8 cellular contexts compared by ENCODE assay signal in genomic region chr11:124876818-124877630, GRCh38. TPM values are rescaled to one million over a fixed set of nuclear protein-coding genes. Genes with fewer than 3 reads are reported as not detected.
A peak's percentile ranks its signal among the peaks of the same experiment; 100 is the strongest.
DNase-seq lines count a peak whose midpoint lies in the region; ATAC-seq and TF ChIP-seq lines count a peak whose summit lies in the region.

No MANE protein-coding gene starts in this region.

- peaks cover 8% of the 10 kb centered on the region for H3K4me1 Mint-ChIP-seq in nephron

- peaks cover 49% of the 10 kb centered on the region for H3K27me3 Mint-ChIP-seq in nephron (ENCODE audit: low read depth)

- H3K36me3 ChIP-seq in BE2C (no peaks in the 10 kb centered on the region), ectodermal cell (ENCODE audit: control insufficient read depth, insufficient read depth, low read length) (no peaks in the 10 kb centered on the region)

- peak overlapping the region; percentile 87 for H3K27ac ChIP-seq in ectodermal cell (ENCODE audit: insufficient read depth, low read depth, low read length, poor library complexity, severe bottlenecking)

- H3K4me3 ChIP-seq in BE2C (ENCODE audit: low read depth, low read length) (peak overlapping the region; percentile 60), LNCaP clone FGC (ENCODE audit: low read depth, low read length) (peak overlapping the region; percentile 53), ectodermal cell (ENCODE audit: insufficient read depth, low read depth, low read length) (peak overlapping the region; percentile 73)

- no peak for TF ChIP-seq CTCF in BE2C (IDR thresholded peaks at IDR 0.05; ENCODE audit: low read depth, low read length)
- TF ChIP-seq CTCF in LNCaP clone FGC (IDR thresholded peaks at IDR 0.05; ENCODE audit: control insufficient read depth, extremely low read depth, insufficient read depth), result no peak
- no peak for TF ChIP-seq CTCF in nephron (IDR thresholded peaks at IDR 0.05; ENCODE audit: unreplicated experiment in 3 of 3)
- no peak for TF ChIP-seq CTCF in GM10266 (IDR thresholded peaks at IDR 0.05; ENCODE audit: control insufficient read depth, insufficient read depth, low read depth, missing control alignments)

- H3K4me1 ChIP-seq in BE2C (no peaks in the 10 kb centered on the region), ectodermal cell (ENCODE audit: control insufficient read depth, insufficient read depth, low read length) (peaks cover 6% of the 10 kb centered on the region)

- H3K27me3 ChIP-seq in BE2C (no peaks in the 10 kb centered on the region), ectodermal cell (ENCODE audit: control insufficient read depth, insufficient read depth, low read length, poor library complexity, severe bottlenecking) (peaks cover 41% of the 10 kb centered on the region)

- H3K9me3 ChIP-seq in BE2C (no peaks in the 10 kb centered on the region), ectodermal cell (ENCODE audit: control insufficient read depth, low read length) (no peaks in the 10 kb centered on the region)

- ATAC-seq in GM21515 (IDR thresholded peaks at IDR 0.05; ENCODE audit: unreplicated experiment), result no peak

- no peaks in the 10 kb centered on the region for H3K36me3 Mint-ChIP-seq in nephron (ENCODE audit: low read depth)

- DNase-seq in BE2C, result no peak
- DNase-seq in LNCaP clone FGC (ENCODE audit: low read depth), result no peak
- no peak for DNase-seq in GM10266 (ENCODE audit: extremely low spot score)
- DNase-seq in SKM-1 (lab: John Stamatoyannopoulos, UW; ENCODE audit: unreplicated experiment), result no peak
- no peak for DNase-seq in central memory CD4-positive, alpha-beta T cell

- peak overlapping the region; percentile 86 to 98 (median 94) for H3K27ac Mint-ChIP-seq in nephron

- no peaks in the 10 kb centered on the region for H3K9me3 Mint-ChIP-seq in nephron

- 64 to 65% methylated on average over 30 of the region's 30 CpGs for WGBS in ectodermal cell, 2 experiments

- peak overlapping the region; percentile 85 to 93 (median 93) for H3K4me3 Mint-ChIP-seq in nephron

RNA-seq across cellular contexts. Expression of gene ROBO3, which starts 11.8 kb away (rescaled TPM):
- 6.2 TPM for polyA plus RNA-seq in BE2C (2012; ENCODE audit: insufficient read depth, insufficient read length, low read depth)
- polyA plus RNA-seq in ectodermal cell (2013, experiment 1 of 4), result 65.7 TPM
- polyA plus RNA-seq in ectodermal cell (2013, experiment 2 of 4), result 60.0 TPM
- 57.7 TPM for polyA plus RNA-seq in ectodermal cell (2013, experiment 3 of 4)
- polyA plus RNA-seq in ectodermal cell (2013, experiment 4 of 4), result 68.4 TPM

RNA-seq across cellular contexts. Expression of gene ROBO4, which starts 20.6 kb away (rescaled TPM):
- not detected for polyA plus RNA-seq in BE2C (2012; ENCODE audit: insufficient read depth, insufficient read length, low read depth)
- not detected for polyA plus RNA-seq in ectodermal cell (2013, experiment 1 of 4)
- 0.20 TPM for polyA plus RNA-seq in ectodermal cell (2013, experiment 2 of 4)
- polyA plus RNA-seq in ectodermal cell (2013, experiment 3 of 4), result not detected
- not detected for polyA plus RNA-seq in ectodermal cell (2013, experiment 4 of 4)

RNA-seq across cellular contexts. Expression of gene HEPN1, which starts 42.0 kb away (rescaled TPM):
- not detected for polyA plus RNA-seq in BE2C (2012; ENCODE audit: insufficient read depth, insufficient read length, low read depth)
- not detected for polyA plus RNA-seq in ectodermal cell (2013, experiment 1 of 4)
- not detected for polyA plus RNA-seq in ectodermal cell (2013, experiment 2 of 4)
- not detected for polyA plus RNA-seq in ectodermal cell (2013, experiment 3 of 4)
- polyA plus RNA-seq in ectodermal cell (2013, experiment 4 of 4), result not detected

RNA-seq across cellular contexts. Expression of gene HEPACAM, which starts 58.8 kb away (rescaled TPM):
- polyA plus RNA-seq in BE2C (2012; ENCODE audit: insufficient read depth, insufficient read length, low read depth), result not detected
- not detected for polyA plus RNA-seq in ectodermal cell (2013, experiment 1 of 4)
- polyA plus RNA-seq in ectodermal cell (2013, experiment 2 of 4), result not detected
- polyA plus RNA-seq in ectodermal cell (2013, experiment 3 of 4), result not detected
- polyA plus RNA-seq in ectodermal cell (2013, experiment 4 of 4), result not detected
